In the genomic region with DNA sequence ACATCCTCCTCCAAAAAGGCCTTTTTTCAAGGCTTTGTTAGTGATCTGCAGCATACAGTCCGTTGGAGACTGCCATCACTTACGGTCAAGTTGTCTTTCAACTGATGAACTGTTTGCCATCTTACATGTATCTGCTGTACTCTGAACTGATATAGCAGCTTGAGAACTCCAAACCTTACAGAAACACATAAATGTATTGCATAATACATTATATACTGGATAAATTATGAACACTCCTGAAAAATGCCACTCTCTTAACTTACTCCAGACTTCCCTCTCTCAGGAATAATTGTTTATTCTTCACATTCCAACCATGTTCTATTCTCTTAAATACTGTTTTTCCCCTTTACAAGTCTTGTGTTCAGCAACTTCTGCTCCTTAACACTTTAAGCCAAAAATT, we compare ENCODE assay signal across 32 cellular contexts. TPM values are rescaled to one million over a fixed set of nuclear protein-coding genes. Genes with fewer than 3 reads are reported as not detected.
"Had no signal": no experiment of that assay in that cellular context is flagged by ENCODE, and none has a peak within 500 bp of the region (broad histone marks: within the 10 kb centered on the region; RNA-seq: fewer than 3 reads in every experiment).

No MANE protein-coding gene starts in this region.

- H3K9me3 ChIP-seq: esophagus squamous epithelium, gastrocnemius medialis, heart right ventricle, left lung, lower lobe of right lung, mucosa of descending colon had no signal

- H3K36me3 ChIP-seq: esophagus squamous epithelium, gastrocnemius medialis, heart right ventricle, left lung, lower lobe of right lung had no signal

- H3K4me3 ChIP-seq: coronary artery, dorsolateral prefrontal cortex, esophagus squamous epithelium, gastrocnemius medialis, heart right ventricle, left lung, lower lobe of right lung, mucosa of descending colon had no signal

- DNase-seq: dermis blood vessel endothelial cell; dorsolateral prefrontal cortex; effector CD4-positive, alpha-beta T cell; effector memory CD4-positive, alpha-beta T cell; erythroblast; esophagus squamous epithelium; foreskin fibroblast; foreskin melanocyte; gastrocnemius medialis; glutamatergic neuron; head of caudate nucleus; heart right ventricle; hippocampal formation; left cardiac atrium; left lung; left ventricle myocardium superior; lower lobe of right lung; mesenchymal stem cell; mucosa of descending colon; naive B cell had no signal

- H3K4me1 ChIP-seq: esophagus squamous epithelium, gastrocnemius medialis, heart right ventricle, left lung, lower lobe of right lung had no signal

- FAIRE-seq: colon, endometrium, islet of Langerhans, keratinocyte had no signal

- H3K27ac ChIP-seq: coronary artery, dorsolateral prefrontal cortex, epithelial cell of prostate, esophagus squamous epithelium, gastrocnemius medialis, heart right ventricle, left lung, lower lobe of right lung had no signal

- H3K27me3 ChIP-seq: esophagus squamous epithelium, gastrocnemius medialis, heart right ventricle, left lung had no signal

- ATAC-seq: esophagus mucosa, gastrocnemius medialis, heart right ventricle, left cardiac atrium, left lung, left ventricle myocardium superior, lower lobe of right lung, mucosa of descending colon had no signal

RNA-seq across cellular contexts. Expression of a gene that starts 14.6 kb away (rescaled TPM):
- total RNA-seq: dermis blood vessel endothelial cell, esophagus mucosa, glomerular endothelial cell, kidney epithelial cell, left lung, lower leg skin, lower lobe of right lung, lung microvascular endothelial cell, mucosa of descending colon, myocyte had no signal
- polyA plus RNA-seq: keratinocyte had no signal
